In genomic region chr17:2855063-2855600, GRCh38 we compare ENCODE assay signal across 8 cellular contexts. TPM values are rescaled to one million over a fixed set of nuclear protein-coding genes. Genes with fewer than 3 reads are reported as not detected.
DNase-seq lines count a peak whose midpoint lies in the region; ATAC-seq and TF ChIP-seq lines count a peak whose summit lies in the region.

No MANE protein-coding gene starts in this region.

- DNase-seq in activated CD4-positive, alpha-beta T cell treated with anti-CD3 and anti-CD28 coated beads for 36 hours, result no peak
- DNase-seq in activated CD4-positive, alpha-beta T cell treated with anti-CD3 and anti-CD28 coated beads for 48 hours, result no peak
- DNase-seq in SJCRH30, result no peak
- peak; percentile 27 to 44 for DNase-seq in foreskin keratinocyte
- no peak for DNase-seq in psoas muscle
- DNase-seq in stimulated activated CD8-positive, alpha-beta memory T cell treated with anti-CD3 and anti-CD28 coated beads, Interleukin-4, amount 100 ng/mL, for 48 hours, result no peak

- CTCF ChIA-PET in activated CD4-positive, alpha-beta T cell treated with anti-CD3 and anti-CD28 coated beads for 36 hours (lab: Charles Lee), result interaction anchor here (0.7 to 0.8 kb wide), 2 partner anchors 26 to 157 kb away, joined by 3 to 4 read pairs; no protein-coding TSS in a partner anchor

- no peaks in the 10 kb centered on the region for H3K36me3 ChIP-seq in SJCRH30
- H3K36me3 ChIP-seq in psoas muscle (ENCODE audit: insufficient read depth in 1 of 2, low read depth in 1 of 2), result no peaks in the 10 kb centered on the region

- POLR2A ChIA-PET in activated CD4-positive, alpha-beta T cell treated with anti-CD3 and anti-CD28 coated beads for 36 hours (lab: Charles Lee), result no interaction called here

- H3K4me1 ChIP-seq in SJCRH30 (no peaks in the 10 kb centered on the region), foreskin keratinocyte (peaks cover 8% of the 10 kb centered on the region), psoas muscle (peaks cover 9% of the 10 kb centered on the region)

- H3K4me3 Mint-ChIP-seq in activated CD4-positive, alpha-beta T cell treated with anti-CD3 and anti-CD28 coated beads for 36 hours, result peak overlapping the region; percentile 70

- intact Hi-C loops in activated CD4-positive, alpha-beta T cell treated with anti-CD3 and anti-CD28 coated beads for 36 hours (cut with DNase I, micrococcal nuclease), result no loop called here
- intact Hi-C loops in psoas muscle (cut with DNase I), result no loop called here

- H3K9me3 Mint-ChIP-seq in activated CD4-positive, alpha-beta T cell treated with anti-CD3 and anti-CD28 coated beads for 36 hours (ENCODE audit: low read depth), result no peaks in the 10 kb centered on the region

- no peaks in the 10 kb centered on the region for H3K27me3 ChIP-seq in SJCRH30
- no peaks in the 10 kb centered on the region for H3K27me3 ChIP-seq in foreskin keratinocyte
- H3K27me3 ChIP-seq in psoas muscle (ENCODE audit: insufficient read depth in 3 of 3, low read length in 2 of 3), result peaks cover 0 to 61% (median 15%) of the 10 kb centered on the region in 3 donors

- H3K4me1 Mint-ChIP-seq in activated CD4-positive, alpha-beta T cell treated with anti-CD3 and anti-CD28 coated beads for 36 hours, result peaks cover 9% of the 10 kb centered on the region

- H3K27me3 Mint-ChIP-seq in activated CD4-positive, alpha-beta T cell treated with anti-CD3 and anti-CD28 coated beads for 36 hours, result peaks cover 30% of the 10 kb centered on the region

- 58 to 68% (median 64%) methylated on average over 8 of the region's 8 CpGs for WGBS in psoas muscle, 3 donors

- H3K27ac ChIP-seq in SJCRH30 (no peak overlapping the region), foreskin keratinocyte (peak overlapping the region; percentile 61), psoas muscle (no peak overlapping the region)

- ATAC-seq in activated CD4-positive, alpha-beta T cell treated with anti-CD3 and anti-CD28 coated beads for 36 hours, result no peak
- ATAC-seq in foreskin keratinocyte, result peak; percentile 13
- ATAC-seq in psoas muscle, result no peak
- ATAC-seq in HG03565 (IDR thresholded peaks at IDR 0.05; ENCODE audit: unreplicated experiment), result no peak
- ATAC-seq in HG03432 (IDR thresholded peaks at IDR 0.05; ENCODE audit: unreplicated experiment), result no peak

- H3K4me3 ChIP-seq in SJCRH30 (peak overlapping the region; percentile 62), psoas muscle (peak overlapping the region; percentile 58)

- H3K9me3 ChIP-seq in SJCRH30 (replicated peaks) (no peaks in the 10 kb centered on the region), psoas muscle (no peaks in the 10 kb centered on the region)

- peaks cover 3% of the 10 kb centered on the region for H3K36me3 Mint-ChIP-seq in activated CD4-positive, alpha-beta T cell treated with anti-CD3 and anti-CD28 coated beads for 36 hours (ENCODE audit: low read depth)

- no peak overlapping the region for H3K27ac Mint-ChIP-seq in activated CD4-positive, alpha-beta T cell treated with anti-CD3 and anti-CD28 coated beads for 36 hours

- TF ChIP-seq CTCF in foreskin keratinocyte (conservative IDR thresholded peaks at IDR 0.05) (no peak), psoas muscle (IDR thresholded peaks at IDR 0.05) (no peak)

RNA-seq across cellular contexts. Expression of gene RAP1GAP2, which starts 58.9 kb away (rescaled TPM):
- total RNA-seq in activated CD4-positive, alpha-beta T cell treated with anti-CD3 and anti-CD28 coated beads for 36 hours, result under 1 TPM; 0.64 to 0.86 TPM
- 6.0 and 7.4 TPM in 2 replicates for total RNA-seq in SJCRH30 (2014; rRNA removed; shearing (Covaris generic))
- 28.2 and 29.5 TPM in 2 replicates for total RNA-seq in foreskin keratinocyte
- polyA plus RNA-seq in foreskin keratinocyte, result 13.0 and 15.0 TPM in 2 replicates
- 1 to 10 TPM in 1 of 4 donors, under 1 TPM in 3; 0.42 to 2.0 (median 0.89) TPM for total RNA-seq in psoas muscle
- 1 to 10 TPM in 1 of 3 donors, under 1 TPM in 2; 0.25 to 1.9 (median 0.47) TPM for polyA plus RNA-seq in psoas muscle

Comparison
In these comparisons a context has a peak if more than half of its experiments do, and no peak if none do; other contexts are left out.
1. DNase-seq: peak in foreskin keratinocyte (2 of 2); none in activated CD4-positive, alpha-beta T cell treated with anti-CD3 and anti-CD28 coated beads for 36 hours (single experiment), activated CD4-positive, alpha-beta T cell treated with anti-CD3 and anti-CD28 coated beads for 48 hours (single experiment), SJCRH30 (0 of 2), psoas muscle (0 of 2) and stimulated activated CD8-positive, alpha-beta memory T cell treated with anti-CD3 and anti-CD28 coated beads, Interleukin-4, amount 100 ng/mL, for 48 hours (single experiment).